In the genomic region with DNA sequence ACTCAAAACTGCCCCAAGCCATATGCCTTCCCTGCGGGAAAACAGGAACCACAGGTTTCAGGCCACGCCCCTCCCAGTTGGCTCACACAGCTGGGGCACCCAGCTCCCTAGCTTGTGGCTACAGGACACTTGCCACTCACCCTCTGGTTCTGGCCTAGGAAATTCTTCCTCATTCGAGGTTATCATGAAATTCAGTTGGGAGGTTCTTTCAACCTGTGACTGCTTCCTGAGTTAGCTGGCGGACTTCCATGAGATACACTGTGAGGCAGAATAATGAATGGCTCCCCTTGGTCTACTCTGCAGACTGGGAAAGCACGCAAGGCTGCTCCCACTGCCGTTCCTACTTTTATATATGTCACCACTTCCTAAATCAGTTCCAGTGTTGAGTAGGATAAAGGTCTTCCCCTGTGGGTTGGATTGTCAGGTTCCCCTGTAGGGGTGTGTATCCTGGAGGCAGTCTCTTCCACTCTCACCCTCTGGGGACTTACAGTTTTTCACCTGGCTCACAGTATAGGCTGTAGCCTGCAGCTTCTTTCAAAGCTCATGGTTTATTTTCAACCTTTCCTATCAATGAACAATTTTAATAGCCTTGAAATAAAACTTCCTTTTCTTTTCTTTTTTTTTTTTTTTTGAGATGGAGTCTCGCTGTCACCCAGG, we compare ENCODE assay signal across 11 cellular contexts. TPM values are rescaled to one million over a fixed set of nuclear protein-coding genes. Genes with fewer than 3 reads are reported as not detected.
DNase-seq lines count a peak whose midpoint lies in the region; ATAC-seq and TF ChIP-seq lines count a peak whose summit lies in the region.
"Had no signal": no experiment of that assay in that cellular context is flagged by ENCODE, and none has a peak within 500 bp of the region (broad histone marks: within the 10 kb centered on the region; RNA-seq: fewer than 3 reads in every experiment).

No MANE protein-coding gene starts in this region.

- intact Hi-C loops in colonic mucosa (cut with DNase I): no loop called here

- H3K36me3 ChIP-seq in colonic mucosa: no peaks in the 10 kb centered on the region
- H3K36me3 ChIP-seq: HAP-1 had no signal

- no peak overlapping the region for H3K4me3 ChIP-seq in colonic mucosa
- H3K4me3 ChIP-seq: coronary artery, HAP-1 had no signal

- H3K4me1 ChIP-seq in colonic mucosa: peaks cover 9% of the 10 kb centered on the region
- H3K4me1 ChIP-seq: HAP-1 had no signal

- peaks cover 3% of the 10 kb centered on the region for H3K36me3 Mint-ChIP-seq in T-helper 17 cell (ENCODE audit: low read depth)

- DNase-seq in H4 (ENCODE audit: low spot score) (peak; percentile 26), NCI-H2171 (lab: John Stamatoyannopoulos, UW) (peak; percentile 14), colonic mucosa (peak; percentile 91), myocyte (ENCODE audit: low read depth) (peak; percentile 86), T-helper 17 cell (no peak)
- DNase-seq in activated naive CD4-positive, alpha-beta T cell treated with Interleukin-2 at 50 U/mL for 16 hours: no peak
- no peak for DNase-seq in activated CD4-positive, alpha-beta T cell treated with anti-CD3 and anti-CD28 coated beads for 1 hour
- no peak for DNase-seq in activated CD4-positive, alpha-beta T cell treated with anti-CD3 and anti-CD28 coated beads, Interleukin-2, amount 50 U/mL, for 4 hours

- peak overlapping the region; percentile 68 for H3K27ac ChIP-seq in colonic mucosa
- H3K27ac ChIP-seq: coronary artery had no signal

- H3K27me3 Mint-ChIP-seq in T-helper 17 cell: no peaks in the 10 kb centered on the region

- no peaks in the 10 kb centered on the region for H3K9me3 ChIP-seq in colonic mucosa
- no peaks in the 10 kb centered on the region for H3K9me3 ChIP-seq in T-helper 17 cell (ENCODE audit: control insufficient read depth, low read length, poor library complexity, severe bottlenecking)
- H3K9me3 ChIP-seq: HAP-1 had no signal

- peaks cover 26% of the 10 kb centered on the region for H3K4me1 Mint-ChIP-seq in T-helper 17 cell

- no peak overlapping the region for H3K4me3 Mint-ChIP-seq in T-helper 17 cell
- H3K4me3 Mint-ChIP-seq: activated CD8-positive, alpha-beta T cell treated with anti-CD3 and anti-CD28 coated beads, Interleukin-2, amount 10 ng/mL, durations not matched to agents 7 days and 5 days had no signal

- peak overlapping the region; percentile 7 to 55 for H3K9ac ChIP-seq in colonic mucosa (ENCODE audit: low read depth in 2 of 2, low read length in 2 of 2)

- no peak for ATAC-seq in T-helper 17 cell

- no peak for TF ChIP-seq CTCF in colonic mucosa (IDR thresholded peaks at IDR 0.05)

- no peak overlapping the region for H3K27ac Mint-ChIP-seq in T-helper 17 cell
- H3K27ac Mint-ChIP-seq: activated CD8-positive, alpha-beta T cell treated with anti-CD3 and anti-CD28 coated beads, Interleukin-2, amount 10 ng/mL, durations not matched to agents 7 days and 5 days had no signal

- H3K27me3 ChIP-seq in colonic mucosa: no peaks in the 10 kb centered on the region

RNA-seq across cellular contexts. Expression of a gene that starts 37.0 kb away (rescaled TPM):
- not detected in 2 replicates for total RNA-seq in H4 (2014; rRNA removed; shearing (Covaris generic))
- under 1 TPM in 1 of 2 donors, not detected in 1; 0.13 TPM for total RNA-seq in colonic mucosa
- total RNA-seq in myocyte: not detected in 2 replicates
- 0.16 TPM for polyA plus RNA-seq in myocyte (2012)
- total RNA-seq in T-helper 17 cell: not detected
- total RNA-seq: activated CD8-positive, alpha-beta T cell treated with anti-CD3 and anti-CD28 coated beads, Interleukin-2, amount 10 ng/mL, durations not matched to agents 7 days and 5 days had no signal

RNA-seq across cellular contexts. Expression of a gene that starts 56.9 kb away (rescaled TPM):
- 33.0 and 41.7 TPM in 2 replicates for total RNA-seq in H4 (2014; rRNA removed; shearing (Covaris generic))
- total RNA-seq in colonic mucosa (10 to 100 TPM; 43.1 to 46.8 TPM), myocyte (51.4 and 69.9 TPM in 2 replicates), T-helper 17 cell (10 to 100 TPM; 54.8 to 87.4 TPM)
- 27.9 TPM for polyA plus RNA-seq in myocyte (2012)

RNA-seq across cellular contexts. Expression of a gene that starts 57.0 kb away (rescaled TPM):
- total RNA-seq in H4 (2014; rRNA removed; shearing (Covaris generic)): 13.3 and 14.8 TPM in 2 replicates
- total RNA-seq in colonic mucosa: 1 to 10 TPM; 3.7 to 5.7 TPM
- total RNA-seq in myocyte: 14.1 and 14.2 TPM in 2 replicates
- 6.6 TPM for polyA plus RNA-seq in myocyte (2012)
- 10 to 100 TPM; 11.0 to 11.3 TPM for total RNA-seq in T-helper 17 cell

Comparison
In these comparisons a context has a peak if more than half of its experiments do, and no peak if none do; other contexts are left out.
1. DNase-seq: peak in H4 (single experiment), NCI-H2171 (single experiment), colonic mucosa (single experiment) and myocyte (single experiment); none in T-helper 17 cell (0 of 3), activated naive CD4-positive, alpha-beta T cell treated with Interleukin-2 at 50 U/mL for 16 hours (single experiment), activated CD4-positive, alpha-beta T cell treated with anti-CD3 and anti-CD28 coated beads for 1 hour (single experiment) and activated CD4-positive, alpha-beta T cell treated with anti-CD3 and anti-CD28 coated beads, Interleukin-2, amount 50 U/mL, for 4 hours (0 of 2).